Comparison of ENCODE assay signal across 8 cellular contexts in the genomic region with DNA sequence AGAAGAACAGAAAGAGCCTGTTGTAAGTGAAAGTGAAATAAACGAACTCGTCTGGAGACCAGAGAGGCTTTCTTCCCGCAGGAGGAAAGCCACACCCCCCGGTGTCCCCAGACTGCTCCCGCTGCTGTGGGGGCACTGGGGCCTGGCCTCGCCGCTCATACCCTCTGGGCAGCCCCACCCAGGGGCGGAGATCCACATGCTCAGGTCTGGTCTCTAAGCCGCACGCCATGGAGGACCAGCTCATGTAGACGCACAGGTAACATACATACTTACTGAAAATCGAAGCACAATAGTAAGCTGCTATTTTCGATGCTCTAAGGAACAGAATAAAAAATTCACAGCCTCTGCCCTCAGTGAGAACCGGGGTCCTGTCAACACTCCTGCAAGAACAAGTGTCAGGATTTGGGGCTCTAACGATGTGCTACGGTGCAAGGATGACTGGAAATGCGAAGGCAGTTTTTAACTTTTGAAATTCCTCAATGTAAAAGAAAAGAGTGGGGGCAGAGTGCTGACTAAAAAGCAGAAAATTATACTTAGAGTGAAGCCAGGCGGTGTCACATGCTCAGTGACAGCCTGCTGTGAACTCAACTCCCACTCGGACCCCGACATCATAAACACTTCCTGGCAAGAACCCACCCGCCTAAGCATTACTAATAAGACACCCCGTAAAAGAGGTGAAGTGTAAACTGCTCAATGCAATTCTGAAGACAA.
DNase-seq lines count a peak whose midpoint lies in the region; ATAC-seq lines count a peak whose summit lies in the region.
"Had no signal": no experiment of that assay in that cellular context is flagged by ENCODE, and none has a peak within 500 bp of the region (broad histone marks: within the 10 kb centered on the region; RNA-seq: fewer than 3 reads in every experiment).

No MANE protein-coding gene starts in this region.

- DNase-seq in activated CD4-positive, alpha-beta T cell treated with anti-CD3 and anti-CD28 coated beads, Interleukin-2, amount 10 ng/mL, durations not matched to agents 24 days and 14 days = peak; percentile 90
- DNase-seq in left lobe of liver (ENCODE audit: low spot score) (no peak), dermis blood vessel endothelial cell (no peak), DMS153 treated with DMSO at 0.1 percent for 48 hours (lab: John Stamatoyannopoulos, UW; ENCODE audit: unreplicated experiment) (no peak)
- DNase-seq in stimulated activated naive CD8-positive, alpha-beta T cell treated with anti-CD3 and anti-CD28 coated beads, Interleukin-15, amount 100 ng/mL, for 72 hours = peak; percentile 53 to 73
- DNase-seq: heart left ventricle had no signal

- peak overlapping the region; percentile 98 for H3K27ac Mint-ChIP-seq in activated CD4-positive, alpha-beta T cell treated with anti-CD3 and anti-CD28 coated beads, Interleukin-2, amount 10 ng/mL, durations not matched to agents 24 days and 14 days
- peak overlapping the region; percentile 97 for H3K27ac Mint-ChIP-seq in stimulated activated naive CD8-positive, alpha-beta T cell treated with anti-CD3 and anti-CD28 coated beads, Interleukin-15, amount 100 ng/mL, for 72 hours

- H3K27me3 Mint-ChIP-seq in activated CD4-positive, alpha-beta T cell treated with anti-CD3 and anti-CD28 coated beads, Interleukin-2, amount 10 ng/mL, durations not matched to agents 24 days and 14 days = no peaks in the 10 kb centered on the region
- no peaks in the 10 kb centered on the region for H3K27me3 Mint-ChIP-seq in stimulated activated naive CD8-positive, alpha-beta T cell treated with anti-CD3 and anti-CD28 coated beads, Interleukin-15, amount 100 ng/mL, for 72 hours

- ATAC-seq in HG03432 (IDR thresholded peaks at IDR 0.05; ENCODE audit: unreplicated experiment) (peak; percentile 33), left lobe of liver (peak; percentile 27), HG03196 (IDR thresholded peaks at IDR 0.05; ENCODE audit: unreplicated experiment) (no peak)
- ATAC-seq in stimulated activated naive CD8-positive, alpha-beta T cell treated with anti-CD3 and anti-CD28 coated beads, Interleukin-15, amount 100 ng/mL, for 72 hours = peak; percentile 56

- peaks cover 31% of the 10 kb centered on the region for H3K36me3 Mint-ChIP-seq in activated CD4-positive, alpha-beta T cell treated with anti-CD3 and anti-CD28 coated beads, Interleukin-2, amount 10 ng/mL, durations not matched to agents 24 days and 14 days (ENCODE audit: low read depth)

- intact Hi-C loops in activated CD4-positive, alpha-beta T cell treated with anti-CD3 and anti-CD28 coated beads, Interleukin-2, amount 10 ng/mL, durations not matched to agents 24 days and 14 days (cut with micrococcal nuclease) = loop anchor here (1.0 kb wide), 2 partner anchors 18 to 80 kb away; no protein-coding TSS in a partner anchor

- H3K4me3 Mint-ChIP-seq in activated CD4-positive, alpha-beta T cell treated with anti-CD3 and anti-CD28 coated beads, Interleukin-2, amount 10 ng/mL, durations not matched to agents 24 days and 14 days = peak overlapping the region; percentile 91
- H3K4me3 Mint-ChIP-seq in stimulated activated naive CD8-positive, alpha-beta T cell treated with anti-CD3 and anti-CD28 coated beads, Interleukin-15, amount 100 ng/mL, for 72 hours = peak overlapping the region; percentile 88 to 97

- H3K4me1 Mint-ChIP-seq in activated CD4-positive, alpha-beta T cell treated with anti-CD3 and anti-CD28 coated beads, Interleukin-2, amount 10 ng/mL, durations not matched to agents 24 days and 14 days = peaks cover 81% of the 10 kb centered on the region
- peaks cover 88% of the 10 kb centered on the region for H3K4me1 Mint-ChIP-seq in stimulated activated naive CD8-positive, alpha-beta T cell treated with anti-CD3 and anti-CD28 coated beads, Interleukin-15, amount 100 ng/mL, for 72 hours

- no peaks in the 10 kb centered on the region for H3K9me3 Mint-ChIP-seq in activated CD4-positive, alpha-beta T cell treated with anti-CD3 and anti-CD28 coated beads, Interleukin-2, amount 10 ng/mL, durations not matched to agents 24 days and 14 days
- H3K9me3 Mint-ChIP-seq in stimulated activated naive CD8-positive, alpha-beta T cell treated with anti-CD3 and anti-CD28 coated beads, Interleukin-15, amount 100 ng/mL, for 72 hours = no peaks in the 10 kb centered on the region

Comparison
In these comparisons a context has a peak if more than half of its experiments do, and no peak if none do; other contexts are left out.
1. DNase-seq: peak in activated CD4-positive, alpha-beta T cell treated with anti-CD3 and anti-CD28 coated beads, Interleukin-2, amount 10 ng/mL, durations not matched to agents 24 days and 14 days (single experiment) and stimulated activated naive CD8-positive, alpha-beta T cell treated with anti-CD3 and anti-CD28 coated beads, Interleukin-15, amount 100 ng/mL, for 72 hours (2 of 2); none in left lobe of liver (single experiment), dermis blood vessel endothelial cell (single experiment) and DMS153 treated with DMSO at 0.1 percent for 48 hours (single experiment).